8 cellular contexts compared by ENCODE assay signal in genomic region chr15:74995779-74996765, GRCh38. TPM values are rescaled to one million over a fixed set of nuclear protein-coding genes. Genes with fewer than 3 reads are reported as not detected.
DNase-seq lines count a peak whose midpoint lies in the region; ATAC-seq and TF ChIP-seq lines count a peak whose summit lies in the region.

No MANE protein-coding gene starts in this region.

- H3K14ac ChIP-seq in IMR-90 (replicated peaks; ENCODE audit: low read depth, low read length), result no peak overlapping the region

- no peak overlapping the region for H2BK20ac ChIP-seq in IMR-90 (ENCODE audit: low read depth, low read length)

- H3K27ac Mint-ChIP-seq in activated CD4-positive, alpha-beta memory T cell treated with anti-CD3 and anti-CD28 coated beads for 36 hours, result no peak overlapping the region
- peak overlapping the region; percentile 80 for H3K27ac Mint-ChIP-seq in glutamatergic neuron (ENCODE audit: unreplicated experiment)

- no peaks in the 10 kb centered on the region for H3K9me3 Mint-ChIP-seq in activated CD4-positive, alpha-beta memory T cell treated with anti-CD3 and anti-CD28 coated beads for 36 hours
- H3K9me3 Mint-ChIP-seq in glutamatergic neuron (ENCODE audit: unreplicated experiment), result peaks cover 21% of the 10 kb centered on the region

- peak overlapping the region; percentile 93 for H2AFZ ChIP-seq in IMR-90 (replicated peaks; ENCODE audit: low read length, poor library complexity)

- no peaks in the 10 kb centered on the region for H3K9me3 ChIP-seq in BE2C
- H3K9me3 ChIP-seq in IMR-90 (ENCODE audit: control insufficient read depth, insufficient read depth, low read length), result peaks cover 4% of the 10 kb centered on the region; the same call in 1 of the 2 replicates
- no peaks in the 10 kb centered on the region for H3K9me3 ChIP-seq in prostate gland

- 0 out of 4 replicates have a peak overlapping the region, but pooled peaks of 1 of the 2 experiments have one; percentile 39 for H4K8ac ChIP-seq in IMR-90 (ENCODE audit: low read depth in 2 of 2, low read length in 2 of 2)

- no peaks in the 10 kb centered on the region for H3K9me1 ChIP-seq in IMR-90 (ENCODE audit: insufficient read depth, low read length)

- DNase-seq in BE2C (peak; percentile 75), IMR-90 (no peak), glutamatergic neuron (peak; percentile 65), prostate gland (ENCODE audit: low spot score) (no peak), OCI-M2 (lab: John Stamatoyannopoulos, UW; ENCODE audit: unreplicated experiment) (no peak), GM19238 (ENCODE audit: insufficient read length, low spot score) (no peak)
- no peak for DNase-seq in activated CD4-positive, alpha-beta memory T cell treated with anti-CD3 and anti-CD28 coated beads for 36 hours

- peaks cover 19% of the 10 kb centered on the region for H3K36me3 ChIP-seq in BE2C
- no peaks in the 10 kb centered on the region for H3K36me3 ChIP-seq in IMR-90 (ENCODE audit: control insufficient read depth, insufficient read depth, low read length)
- H3K36me3 ChIP-seq in prostate gland, result no peaks in the 10 kb centered on the region

- H4K5ac ChIP-seq in IMR-90 (ENCODE audit: low read depth, low read length), result no peak overlapping the region

- peaks cover 26% of the 10 kb centered on the region for H3K27me3 Mint-ChIP-seq in activated CD4-positive, alpha-beta memory T cell treated with anti-CD3 and anti-CD28 coated beads for 36 hours
- H3K27me3 Mint-ChIP-seq in glutamatergic neuron (ENCODE audit: unreplicated experiment), result peaks cover 4% of the 10 kb centered on the region

- POLR2A ChIA-PET in IMR-90 (lab: Charles Lee; ENCODE audit: unreplicated experiment), result no interaction called here
- POLR2A ChIA-PET in activated CD4-positive, alpha-beta memory T cell treated with anti-CD3 and anti-CD28 coated beads for 36 hours (lab: Charles Lee), result interaction anchor here (0.6 kb wide), 1 partner anchor 106 kb away, joined by 3 read pairs; the partner anchor contains the start of gene MPI

- H2BK15ac ChIP-seq in IMR-90 (ENCODE audit: low read depth, low read length), result no peak overlapping the region

- H3K27me3 ChIP-seq in BE2C (no peaks in the 10 kb centered on the region), IMR-90 (ENCODE audit: control insufficient read depth, insufficient read depth, low read length) (peaks cover 24% of the 10 kb centered on the region), prostate gland (replicated peaks; ENCODE audit: insufficient read depth) (no peaks in the 10 kb centered on the region)

- no TSS peak for BruUV-seq in IMR-90 (replicated peaks; lab: Mats Ljungman, UMichigan)

- peak overlapping the region; percentile 57 for H3K9ac ChIP-seq in IMR-90 (ENCODE audit: low read depth, low read length)

- TF ChIP-seq POLR2A in IMR-90 (IDR thresholded peaks at IDR 0.05; ENCODE audit: low read depth, low read length) (no peak), prostate gland (IDR thresholded peaks at IDR 0.05) (no peak), GM18505 (IDR thresholded peaks at IDR 0.05; ENCODE audit: borderline replicate concordance, extremely low read depth, insufficient read depth, insufficient read length) (no peak)

- H2BK5ac ChIP-seq in IMR-90 (ENCODE audit: low read depth, low read length, poor library complexity, severe bottlenecking), result no peak overlapping the region

- no peak overlapping the region for H3K18ac ChIP-seq in IMR-90 (ENCODE audit: low read depth, low read length)

- no peaks in the 10 kb centered on the region; the same call in 1 of the 2 replicates for H4K20me1 ChIP-seq in IMR-90 (ENCODE audit: insufficient read depth, low read length)

- H3K23ac ChIP-seq in IMR-90 (ENCODE audit: low read depth, low read length), result no peak overlapping the region

- no peaks in the 10 kb centered on the region for H3K36me3 Mint-ChIP-seq in activated CD4-positive, alpha-beta memory T cell treated with anti-CD3 and anti-CD28 coated beads for 36 hours
- peaks cover 15% of the 10 kb centered on the region for H3K36me3 Mint-ChIP-seq in glutamatergic neuron (ENCODE audit: unreplicated experiment)

- CTCF ChIA-PET in IMR-90 (lab: Yijun Ruan, JAX), result interaction anchor here (0.7 to 1.1 kb wide), 3 partner anchors 39 to 380 kb away, joined by 3 to 4 read pairs (median 3); partner anchors contain the start of genes C15orf39, CLK3 and RPP25
- CTCF ChIA-PET in activated CD4-positive, alpha-beta memory T cell treated with anti-CD3 and anti-CD28 coated beads for 36 hours (lab: Charles Lee), result interaction anchor here (1.2 to 2.2 kb wide), 6 partner anchors 12 to 94 kb away, joined by 3 to 6 read pairs (median 4); partner anchors contain the start of gene RPP25

- H3K4me1 ChIP-seq in BE2C (peaks cover 12% of the 10 kb centered on the region), IMR-90 (ENCODE audit: control insufficient read depth, insufficient read depth, low read length) (no peaks in the 10 kb centered on the region), prostate gland (replicated peaks) (peaks cover 4% of the 10 kb centered on the region)

- 16% methylated on average over 3 of the region's 42 CpGs; no CpG with 5 or more reads in 1 of the 2 experiments for WGBS in IMR-90 (ENCODE audit: extremely low coverage in 2 of 2, insufficient read length in 1 of 2), 2 experiments
- 11% methylated on average over 29 of the region's 42 CpGs for WGBS in prostate gland

- no peak overlapping the region for H2AK9ac ChIP-seq in IMR-90 (replicated peaks; ENCODE audit: low read depth, low read length, poor library complexity)

- in situ Hi-C loops in IMR-90 (cut with MboI; ENCODE audit: low sequenced_read_pairs), result no loop called here

- TF ChIP-seq RAD21 in IMR-90 (IDR thresholded peaks at IDR 0.05; ENCODE audit: low read length), result no peak

- intact Hi-C loops in IMR-90 (cut with micrococcal nuclease), result no loop called here
- intact Hi-C loops in activated CD4-positive, alpha-beta memory T cell treated with anti-CD3 and anti-CD28 coated beads for 36 hours (cut with micrococcal nuclease), result no loop called here
- intact Hi-C loops in prostate gland (cut with DNase I), result no loop called here

- no peaks in the 10 kb centered on the region for H3K79me1 ChIP-seq in IMR-90 (ENCODE audit: low read depth in 1 of 2, low read length in 2 of 2)

- dilution Hi-C loops in IMR-90 (cut with HindIII; ENCODE audit: low sequenced_read_pairs, unreplicated experiment), result no loop called here

- TF ChIP-seq CTCF in BE2C (IDR thresholded peaks at IDR 0.05; ENCODE audit: low read depth, low read length) (no peak), IMR-90 (conservative IDR thresholded peaks at IDR 0.05; ENCODE audit: low read depth, low read length) (no peak), glutamatergic neuron (IDR thresholded peaks at IDR 0.05; ENCODE audit: partially characterized antibody, unreplicated experiment) (no peak), prostate gland (IDR thresholded peaks at IDR 0.05) (no peak)

- no peak overlapping the region for H3K56ac ChIP-seq in IMR-90 (ENCODE audit: extremely low read depth, insufficient read depth, low read length)

- peak overlapping the region; percentile 88 for H3K4me2 ChIP-seq in IMR-90 (ENCODE audit: low read depth, low read length)

- ATAC-seq in IMR-90 (ENCODE audit: low read depth) (peak; percentile 5; the same call in 1 of the 2 replicates), GM18505 (IDR thresholded peaks at IDR 0.05; ENCODE audit: unreplicated experiment) (no peak)

- H2AK5ac ChIP-seq in IMR-90 (ENCODE audit: low read depth, low read length), result no peak overlapping the region

- H3K27ac ChIP-seq in IMR-90 (ENCODE audit: insufficient read depth, low read length) (no peak overlapping the region), prostate gland (no peak overlapping the region)

- H2BK120ac ChIP-seq in IMR-90 (ENCODE audit: low read depth, low read length), result no peak overlapping the region

- H3K4me3 ChIP-seq in BE2C (ENCODE audit: low read depth, low read length), result peak overlapping the region; percentile 83
- peak overlapping the region; percentile 72 for H3K4me3 ChIP-seq in IMR-90 (ENCODE audit: insufficient read depth, low read depth, low read length)
- H3K4me3 ChIP-seq in prostate gland, result peak overlapping the region; percentile 59 to 62

- H3K4me1 Mint-ChIP-seq in activated CD4-positive, alpha-beta memory T cell treated with anti-CD3 and anti-CD28 coated beads for 36 hours (ENCODE audit: low read depth), result peaks cover 10% of the 10 kb centered on the region
- peaks cover 24% of the 10 kb centered on the region for H3K4me1 Mint-ChIP-seq in glutamatergic neuron (ENCODE audit: low read depth, unreplicated experiment)

- no peak overlapping the region for H3K4ac ChIP-seq in IMR-90 (ENCODE audit: low read depth, low read length)

- peak overlapping the region; percentile 58 for H3K4me3 Mint-ChIP-seq in activated CD4-positive, alpha-beta memory T cell treated with anti-CD3 and anti-CD28 coated beads for 36 hours
- peak overlapping the region; percentile 95 for H3K4me3 Mint-ChIP-seq in glutamatergic neuron (ENCODE audit: unreplicated experiment)

- no peak overlapping the region for H4K91ac ChIP-seq in IMR-90 (ENCODE audit: insufficient read depth, low read depth, low read length)

RNA-seq across cellular contexts. Expression of gene SCAMP5, which starts 0.7 kb away (rescaled TPM):
- polyA plus RNA-seq in BE2C (2012; ENCODE audit: insufficient read depth, insufficient read length, low read depth), result 261 TPM
- 0.36 and 0.56 TPM in 2 replicates for total RNA-seq in IMR-90 (2012; rRNA removed)
- 1.6 and 1.7 TPM in 2 replicates for polyA plus RNA-seq in IMR-90 (2012; rRNA removed)
- 0.64 and 1.7 TPM in 2 replicates for polyA plus RNA-seq in IMR-90 (2012; cell fraction: cytosol; rRNA removed)
- 5.1 and 5.5 TPM in 2 replicates for polyA plus RNA-seq in IMR-90 (2012; cell fraction: nucleus; rRNA removed; ENCODE audit: low replicate concordance)
- under 1 TPM; 0.19 to 0.33 TPM for total RNA-seq in activated CD4-positive, alpha-beta memory T cell treated with anti-CD3 and anti-CD28 coated beads for 36 hours
- 164 TPM for total RNA-seq in glutamatergic neuron (ENCODE audit: unreplicated experiment)
- 10 to 100 TPM in 1 of 2 donors, 1 to 10 TPM in 1; 6.1 to 24.4 TPM for total RNA-seq in prostate gland

RNA-seq across cellular contexts. Expression of gene PPCDC, which starts 27.3 kb away (rescaled TPM):
- 37.0 TPM for polyA plus RNA-seq in BE2C (2012; ENCODE audit: insufficient read depth, insufficient read length, low read depth)
- 5.6 and 13.3 TPM in 2 replicates for total RNA-seq in IMR-90 (2012; rRNA removed)
- 16.3 and 17.1 TPM in 2 replicates for polyA plus RNA-seq in IMR-90 (2012; rRNA removed)
- 11.2 and 24.4 TPM in 2 replicates for polyA plus RNA-seq in IMR-90 (2012; cell fraction: cytosol; rRNA removed)
- polyA plus RNA-seq in IMR-90 (2012; cell fraction: nucleus; rRNA removed; ENCODE audit: low replicate concordance), result 14.8 and 25.5 TPM in 2 replicates
- total RNA-seq in activated CD4-positive, alpha-beta memory T cell treated with anti-CD3 and anti-CD28 coated beads for 36 hours, result 10 to 100 TPM; 16.3 to 18.8 TPM
- 12.7 TPM for total RNA-seq in glutamatergic neuron (ENCODE audit: unreplicated experiment)
- 10 to 100 TPM; 19.4 to 22.0 TPM for total RNA-seq in prostate gland

RNA-seq across cellular contexts. Expression of gene RPP25, which starts 39.5 kb away (rescaled TPM):
- polyA plus RNA-seq in BE2C (2012; ENCODE audit: insufficient read depth, insufficient read length, low read depth), result 78.8 TPM
- total RNA-seq in IMR-90 (2012; rRNA removed), result under 0.01 and 0.18 TPM in 2 replicates
- 0.36 and 0.38 TPM in 2 replicates for polyA plus RNA-seq in IMR-90 (2012; rRNA removed)
- 0.47 and 0.49 TPM in 2 replicates for polyA plus RNA-seq in IMR-90 (2012; cell fraction: cytosol; rRNA removed)
- polyA plus RNA-seq in IMR-90 (2012; cell fraction: nucleus; rRNA removed; ENCODE audit: low replicate concordance), result 0.19 and 0.23 TPM in 2 replicates
- 1 to 10 TPM; 3.8 TPM for total RNA-seq in activated CD4-positive, alpha-beta memory T cell treated with anti-CD3 and anti-CD28 coated beads for 36 hours
- total RNA-seq in glutamatergic neuron (ENCODE audit: unreplicated experiment), result 2.3 TPM
- total RNA-seq in prostate gland, result 10 to 100 TPM in 1 of 2 donors, 1 to 10 TPM in 1; 3.8 to 17.6 TPM

RNA-seq across cellular contexts. Expression of gene COX5A, which starts 58.2 kb away (rescaled TPM):
- polyA plus RNA-seq in BE2C (2012; ENCODE audit: insufficient read depth, insufficient read length, low read depth), result 662 TPM
- total RNA-seq in IMR-90 (2012; rRNA removed) (24.7 and 39.8 TPM in 2 replicates), glutamatergic neuron (ENCODE audit: unreplicated experiment) (219 TPM), prostate gland (100 to 1,000 TPM in 1 of 2 donors, 10 to 100 TPM in 1; 93.3 to 171 TPM)
- 135 and 141 TPM in 2 replicates for polyA plus RNA-seq in IMR-90 (2012; rRNA removed)
- 167 and 235 TPM in 2 replicates for polyA plus RNA-seq in IMR-90 (2012; cell fraction: cytosol; rRNA removed)
- polyA plus RNA-seq in IMR-90 (2012; cell fraction: nucleus; rRNA removed; ENCODE audit: low replicate concordance), result 76.5 and 78.8 TPM in 2 replicates
- total RNA-seq in activated CD4-positive, alpha-beta memory T cell treated with anti-CD3 and anti-CD28 coated beads for 36 hours, result 100 to 1,000 TPM; 322 TPM

Comparison
In these comparisons a context has a peak if more than half of its experiments do, and no peak if none do; other contexts are left out.
1. DNase-seq: peak in BE2C (single experiment) and glutamatergic neuron (single experiment); none in IMR-90 (single experiment), activated CD4-positive, alpha-beta memory T cell treated with anti-CD3 and anti-CD28 coated beads for 36 hours (single experiment), prostate gland (single experiment), OCI-M2 (single experiment) and GM19238 (single experiment).
2. Peak in every context shown above with its lines, with median percentiles within 50 percentile points of each other: H3K4me3 ChIP-seq.